12 cellular contexts compared by ENCODE assay signal in the genomic region with DNA sequence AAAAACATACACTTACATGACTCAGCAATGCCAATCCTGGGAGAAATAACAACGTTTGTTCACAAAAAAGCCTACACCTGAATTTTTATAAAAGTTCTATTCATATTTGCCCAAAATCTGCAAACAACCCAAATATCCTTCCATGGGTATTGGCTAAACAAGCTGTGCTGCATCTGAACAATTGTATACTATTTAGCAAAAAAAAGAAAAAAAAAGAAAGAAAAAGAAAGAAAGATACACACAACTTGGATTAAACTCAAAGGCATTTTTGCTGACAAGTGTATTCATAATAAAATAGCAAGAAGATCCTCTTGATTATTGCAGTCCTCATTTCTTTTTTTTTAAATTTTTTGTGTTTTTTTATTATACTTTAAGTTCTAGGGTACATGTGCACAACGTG. TPM values are rescaled to one million over a fixed set of nuclear protein-coding genes. Genes with fewer than 3 reads are reported as not detected.
"Had no signal": no experiment of that assay in that cellular context is flagged by ENCODE, and none has a peak within 500 bp of the region (broad histone marks: within the 10 kb centered on the region; RNA-seq: fewer than 3 reads in every experiment).

No MANE protein-coding gene starts in this region.

- H2AFZ ChIP-seq: GM23248, GM23338 had no signal

- H3K4me1 ChIP-seq: HAP-1 had no signal

- H3K9ac ChIP-seq: GM23248 had no signal

- H3K9me3 ChIP-seq: HAP-1 had no signal

- H3K27ac ChIP-seq: GM23248 had no signal

- FAIRE-seq: H1, H54 had no signal

- H3K4me3 ChIP-seq: GM23248, GM23338, HAP-1 had no signal

- H3K4me2 ChIP-seq: GM23338 had no signal

- DNase-seq: GM23248, GOT3, H7, H9, HCEC 1CT, HFFc6 had no signal

- H3K36me3 ChIP-seq: HAP-1 had no signal

- ATAC-seq: GM23338, HCT116 had no signal

RNA-seq across cellular contexts. Expression of a gene that starts 24.5 kb away (rescaled TPM):
- total RNA-seq: GM23248, GM23338, H1, H7, H9 had no signal
- polyA plus RNA-seq: GM23248 had no signal

RNA-seq across cellular contexts. Expression of a gene that starts 34.9 kb away (rescaled TPM):
- total RNA-seq: GM23248, GM23338, H1, H4, H9, HFFc6 had no signal
- polyA plus RNA-seq: GM23248, GM23338 had no signal

RNA-seq across cellular contexts. Expression of a gene that starts 36.4 kb away (rescaled TPM):
- total RNA-seq: GM23248, HFFc6 had no signal
- polyA plus RNA-seq: GM23248 had no signal

RNA-seq across cellular contexts. Expression of a gene that starts 40.3 kb away (rescaled TPM):
- total RNA-seq: GM23248, H1, H7, H9, HFFc6 had no signal
- polyA plus RNA-seq: GM23248 had no signal

RNA-seq across cellular contexts. Expression of a gene that starts 59.4 kb away (rescaled TPM):
- total RNA-seq: GM23248, GM23338, H1, H7, H9 had no signal
- polyA plus RNA-seq: H1 had no signal
